13 cellular contexts compared by ENCODE assay signal in the genomic region with DNA sequence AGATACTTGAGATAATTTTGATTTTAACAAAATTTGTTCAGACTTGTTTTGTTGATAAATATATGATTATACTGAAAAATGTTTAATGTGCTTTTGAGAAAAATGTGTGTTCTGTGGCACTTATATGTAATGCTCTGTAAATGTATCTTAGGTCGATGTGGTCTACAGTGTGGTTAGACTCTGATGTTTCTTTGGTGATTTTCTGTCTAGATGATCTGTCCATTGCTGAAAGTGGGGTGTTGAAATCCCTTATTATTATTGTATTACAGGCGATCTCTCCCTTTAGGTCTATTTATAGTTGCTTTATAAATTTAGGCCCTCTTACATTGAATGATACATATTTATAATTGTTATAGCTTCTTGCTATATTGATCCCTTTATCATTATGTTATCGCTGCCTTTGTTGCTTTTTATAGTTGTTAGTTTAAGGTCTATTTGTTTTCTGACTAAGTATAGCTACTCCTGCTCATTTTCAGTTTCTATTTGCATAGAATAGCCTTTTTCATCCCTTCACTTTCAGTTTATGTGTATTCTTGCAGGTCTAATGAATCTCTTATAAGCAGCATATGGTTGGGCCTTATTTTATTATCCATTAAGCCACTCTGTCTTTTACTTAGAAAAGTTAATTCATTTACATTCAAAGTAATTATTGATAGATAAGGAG.
A peak's percentile ranks its signal among the peaks of the same experiment; 100 is the strongest.
DNase-seq lines count a peak whose midpoint lies in the region; ATAC-seq lines count a peak whose summit lies in the region.
"Had no signal": no experiment of that assay in that cellular context is flagged by ENCODE, and none has a peak within 500 bp of the region (broad histone marks: within the 10 kb centered on the region; RNA-seq: fewer than 3 reads in every experiment).

No MANE protein-coding gene starts in this region.

- ATAC-seq in GM18517 (IDR thresholded peaks at IDR 0.05; ENCODE audit: unreplicated experiment) (peak; percentile 99), GM21367 (IDR thresholded peaks at IDR 0.05; ENCODE audit: unreplicated experiment) (peak; percentile 97), HG02943 (IDR thresholded peaks at IDR 0.05; ENCODE audit: low read depth, unreplicated experiment) (peak; percentile 99), HG03565 (IDR thresholded peaks at IDR 0.05; ENCODE audit: unreplicated experiment) (peak; percentile 97)

- DNase-seq in HK-2 (ENCODE audit: unreplicated experiment) (no peak), iPS-NIHi11 (ENCODE audit: low spot score) (no peak), KG1 (lab: John Stamatoyannopoulos, UW) (no peak), kidney tubule cell (ENCODE audit: low spot score) (no peak)
- DNase-seq: activated CD8-positive, alpha-beta memory T cell treated with anti-CD3 and anti-CD28 coated beads, Interleukin-2, amount 50 U/mL, for 4 hours; CD4-positive, alpha-beta memory T cell; NCI-H146; posterior cingulate gyrus; stimulated activated CD4-positive, alpha-beta T cell treated with anti-CD3 and anti-CD28 coated beads, Interleukin-4, amount 100 ng/mL, for 4 hours had no signal
